ENCODE assay signal across 28 cellular contexts in the genomic region with DNA sequence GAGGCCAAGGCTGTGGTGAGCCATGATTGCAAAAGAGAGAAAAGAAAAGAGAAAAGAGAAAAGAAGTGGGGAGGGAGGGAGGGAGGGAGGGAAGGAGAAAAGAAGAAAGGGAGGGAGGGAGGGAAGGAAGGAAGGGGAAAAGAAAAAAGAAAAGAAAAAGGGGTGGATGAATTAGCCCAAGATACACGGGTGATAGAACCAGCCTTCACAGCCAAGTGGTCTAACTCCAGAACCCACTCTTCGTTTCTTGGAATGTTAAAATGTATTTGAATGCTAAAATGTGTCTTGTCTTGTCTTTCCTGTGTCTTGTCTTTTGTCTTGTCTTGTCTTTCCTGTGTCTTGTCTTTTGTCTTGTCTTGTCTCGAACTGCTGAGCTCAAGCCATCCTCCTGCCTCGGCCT.
"Had no signal": no experiment of that assay in that cellular context is flagged by ENCODE, and none has a peak within 500 bp of the region (broad histone marks: within the 10 kb centered on the region; RNA-seq: fewer than 3 reads in every experiment).

No MANE protein-coding gene starts in this region.

- H3K4me3 Mint-ChIP-seq: activated CD4-positive, alpha-beta memory T cell treated with anti-CD3 and anti-CD28 coated beads, Interleukin-2, amount 10 ng/mL, durations not matched to agents 7 days and 5 days; activated CD4-positive, alpha-beta T cell treated with anti-CD3 and anti-CD28 coated beads for 36 hours; activated CD4-positive, alpha-beta T cell treated with anti-CD3 and anti-CD28 coated beads, Interleukin-2, amount 10 ng/mL, durations not matched to agents 24 days and 14 days; activated naive CD8-positive, alpha-beta T cell; activated T-cell treated with anti-CD3 and anti-CD28 coated beads, Interleukin-2, amount 50 U/mL, for 4 hours; activated T-helper 1 cell treated with anti-CD3 and anti-CD28 coated beads, Interleukin-12 subunit alpha, Interleukin-12 subunit beta, Interleukin-2, Interleukin-4 antibody, amounts not matched to agents 30 ng/mL and 10 ng/mL and 1 ng/mL, durations not matched to agents 14 hours and 24 hours and 36 hours had no signal

- DNase-seq: activated CD4-positive, alpha-beta memory T cell treated with anti-CD3 and anti-CD28 coated beads, Interleukin-2, amount 10 ng/mL, durations not matched to agents 7 days and 5 days; activated CD4-positive, alpha-beta T cell treated with anti-CD3 and anti-CD28 coated beads for 36 hours; activated CD4-positive, alpha-beta T cell treated with anti-CD3 and anti-CD28 coated beads, Interleukin-2, amount 10 ng/mL, durations not matched to agents 24 days and 14 days; activated CD4-positive, CD25-positive, alpha-beta regulatory T cell; activated CD4-positive, CD25-positive, alpha-beta regulatory T cell treated with anti-CD3 and anti-CD28 coated beads, Interleukin-2, amount 50 U/mL, for 72 hours; activated CD8-positive, alpha-beta memory T cell treated with anti-CD3 and anti-CD28 coated beads, Interleukin-2, amount 50 U/mL, for 48 hours; activated effector memory CD4-positive, alpha-beta T cell treated with Interleukin-2 at 50 U/mL for 16 hours; activated gamma-delta T cell treated with Interleukin-2 at 50 U/mL for 16 hours; activated naive CD4-positive, alpha-beta T cell treated with anti-CD3 and anti-CD28 coated beads, Interleukin-2, amount 50 U/mL, for 16 hours; activated naive CD4-positive, alpha-beta T cell treated with Interleukin-2 at 50 U/mL for 16 hours; activated T-cell treated with anti-CD3 and anti-CD28 coated beads, Interleukin-2, amount 50 U/mL, for 4 hours; brain microvascular endothelial cell; cortex of kidney; effector CD8-positive, alpha-beta T cell; foreskin fibroblast; heart right ventricle; T-helper 2 cell had no signal

- H3K4me3 ChIP-seq: ascending aorta, gastroesophageal sphincter, heart right ventricle, hepatocyte had no signal

- ATAC-seq: activated CD4-positive, alpha-beta T cell treated with anti-CD3 and anti-CD28 coated beads for 36 hours; activated T-cell treated with anti-CD3 and anti-CD28 coated beads, Interleukin-2, amount 50 U/mL, for 4 hours; esophagus mucosa; gastroesophageal sphincter; heart right ventricle had no signal

- H3K27me3 Mint-ChIP-seq: activated CD4-positive, alpha-beta memory T cell treated with anti-CD3 and anti-CD28 coated beads, Interleukin-2, amount 10 ng/mL, durations not matched to agents 7 days and 5 days; activated CD4-positive, alpha-beta T cell treated with anti-CD3 and anti-CD28 coated beads for 36 hours; activated CD4-positive, alpha-beta T cell treated with anti-CD3 and anti-CD28 coated beads, Interleukin-2, amount 10 ng/mL, durations not matched to agents 24 days and 14 days; activated naive CD8-positive, alpha-beta T cell had no signal

- H3K4me2 ChIP-seq: hepatocyte had no signal

- H3K9me3 ChIP-seq: ascending aorta, gastroesophageal sphincter, heart right ventricle had no signal

- H3K4me1 ChIP-seq: ascending aorta, gastroesophageal sphincter had no signal

- H3K27ac ChIP-seq: ascending aorta, brain microvascular endothelial cell, epithelial cell of prostate, gastroesophageal sphincter, heart right ventricle, hepatocyte had no signal

- H3K79me2 ChIP-seq: hepatocyte had no signal

- H3K36me3 Mint-ChIP-seq: activated naive CD8-positive, alpha-beta T cell had no signal

- FAIRE-seq: bronchial epithelial cell, colon, endometrium, endothelial cell of umbilical vein had no signal

- H2AFZ ChIP-seq: hepatocyte had no signal

- H3K27ac Mint-ChIP-seq: activated CD4-positive, alpha-beta memory T cell treated with anti-CD3 and anti-CD28 coated beads, Interleukin-2, amount 10 ng/mL, durations not matched to agents 7 days and 5 days; activated CD4-positive, alpha-beta T cell treated with anti-CD3 and anti-CD28 coated beads for 36 hours; activated CD4-positive, alpha-beta T cell treated with anti-CD3 and anti-CD28 coated beads, Interleukin-2, amount 10 ng/mL, durations not matched to agents 24 days and 14 days; activated naive CD8-positive, alpha-beta T cell; activated T-helper 1 cell treated with anti-CD3 and anti-CD28 coated beads, Interleukin-12 subunit alpha, Interleukin-12 subunit beta, Interleukin-2, Interleukin-4 antibody, amounts not matched to agents 30 ng/mL and 10 ng/mL and 1 ng/mL, durations not matched to agents 14 hours and 24 hours and 36 hours had no signal

- H3K9me3 Mint-ChIP-seq: activated CD4-positive, alpha-beta memory T cell treated with anti-CD3 and anti-CD28 coated beads, Interleukin-2, amount 10 ng/mL, durations not matched to agents 7 days and 5 days; activated CD4-positive, alpha-beta T cell treated with anti-CD3 and anti-CD28 coated beads, Interleukin-2, amount 10 ng/mL, durations not matched to agents 24 days and 14 days; activated T-cell treated with anti-CD3 and anti-CD28 coated beads, Interleukin-2, amount 50 U/mL, for 4 hours; activated T-helper 1 cell treated with anti-CD3 and anti-CD28 coated beads, Interleukin-12 subunit alpha, Interleukin-12 subunit beta, Interleukin-2, Interleukin-4 antibody, amounts not matched to agents 30 ng/mL and 10 ng/mL and 1 ng/mL, durations not matched to agents 14 hours and 24 hours and 36 hours had no signal

- H3K27me3 ChIP-seq: ascending aorta, brain microvascular endothelial cell, gastroesophageal sphincter, hepatocyte had no signal
